Comparison of ENCODE assay signal across 9 cellular contexts in the genomic region with DNA sequence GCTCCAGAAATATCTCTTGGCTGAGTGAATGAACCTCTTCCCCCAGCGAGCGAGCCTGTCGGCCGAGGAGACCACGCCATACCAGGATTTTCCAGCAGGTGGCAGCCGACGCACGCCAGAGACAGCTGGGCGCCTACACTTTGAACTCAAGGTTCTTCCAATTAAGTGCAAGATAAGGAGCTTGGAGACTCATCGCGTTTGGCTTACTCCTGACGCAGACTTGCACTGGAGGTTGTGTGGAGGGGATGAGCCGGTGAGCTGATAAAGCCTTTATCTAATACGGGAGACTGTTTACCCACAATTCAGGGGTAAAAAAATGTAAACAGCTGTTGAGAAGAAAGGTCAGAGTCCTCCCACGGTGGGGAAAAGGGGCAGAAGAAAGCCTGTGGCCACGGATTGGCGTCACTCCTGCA. TPM values are rescaled to one million over a fixed set of nuclear protein-coding genes. Genes with fewer than 3 reads are reported as not detected.
DNase-seq lines count a peak whose midpoint lies in the region; ATAC-seq and TF ChIP-seq lines count a peak whose summit lies in the region.
"Had no signal": no experiment of that assay in that cellular context is flagged by ENCODE, and none has a peak within 500 bp of the region (broad histone marks: within the 10 kb centered on the region; RNA-seq: fewer than 3 reads in every experiment).

No MANE protein-coding gene starts in this region.

- H3K36me3 ChIP-seq in BE2C: no peaks in the 10 kb centered on the region

- CTCF ChIA-PET in activated CD8-positive, alpha-beta T cell treated with anti-CD3 and anti-CD28 coated beads for 36 hours (lab: Charles Lee): interaction anchor here (0.6 to 4.6 kb wide), 38 partner anchors 9 to 1051 kb away, joined by 3 to 64 read pairs (median 4); no protein-coding TSS in a partner anchor

- H3K4me1 Mint-ChIP-seq in activated CD8-positive, alpha-beta T cell treated with anti-CD3 and anti-CD28 coated beads for 36 hours (ENCODE audit: low read depth): no peaks in the 10 kb centered on the region

- H3K27me3 ChIP-seq in BE2C: peaks cover 21% of the 10 kb centered on the region

- H3K4me3 ChIP-seq in BE2C (ENCODE audit: low read depth, low read length): no peak overlapping the region

- no peaks in the 10 kb centered on the region for H3K36me3 Mint-ChIP-seq in activated CD8-positive, alpha-beta T cell treated with anti-CD3 and anti-CD28 coated beads for 36 hours (ENCODE audit: low read depth)
- H3K36me3 Mint-ChIP-seq: IgD-negative memory B cell had no signal

- H3K9me3 Mint-ChIP-seq in activated CD8-positive, alpha-beta T cell treated with anti-CD3 and anti-CD28 coated beads for 36 hours: no peaks in the 10 kb centered on the region
- H3K9me3 Mint-ChIP-seq: IgD-negative memory B cell had no signal

- H3K27me3 Mint-ChIP-seq in activated CD8-positive, alpha-beta T cell treated with anti-CD3 and anti-CD28 coated beads for 36 hours: peaks cover 29% of the 10 kb centered on the region

- intact Hi-C loops in activated CD8-positive, alpha-beta T cell treated with anti-CD3 and anti-CD28 coated beads for 36 hours (cut with micrococcal nuclease): loop anchor here (2.0 to 10.0 kb wide), 2 partner anchors 744 to 958 kb away; no protein-coding TSS in a partner anchor

- no peak overlapping the region for H3K4me3 Mint-ChIP-seq in activated CD8-positive, alpha-beta T cell treated with anti-CD3 and anti-CD28 coated beads for 36 hours

- no peak overlapping the region for H3K27ac Mint-ChIP-seq in activated CD8-positive, alpha-beta T cell treated with anti-CD3 and anti-CD28 coated beads for 36 hours
- H3K27ac Mint-ChIP-seq: IgD-negative memory B cell had no signal

- peak; percentile 73 for ATAC-seq in GM19324 (IDR thresholded peaks at IDR 0.05; ENCODE audit: low FRiP score, unreplicated experiment)
- ATAC-seq in HG03469 (IDR thresholded peaks at IDR 0.05; ENCODE audit: unreplicated experiment): peak; percentile 87
- ATAC-seq in activated CD8-positive, alpha-beta T cell treated with anti-CD3 and anti-CD28 coated beads for 36 hours: peak; percentile 86

- no peaks in the 10 kb centered on the region for H3K9me3 ChIP-seq in BE2C

- DNase-seq in BE2C (peak; percentile 69), NCI-H774 (lab: John Stamatoyannopoulos, UW) (peak; percentile 1), medulla oblongata (ENCODE audit: extremely low spot score) (peak; percentile 75)
- DNase-seq in activated CD8-positive, alpha-beta T cell treated with anti-CD3 and anti-CD28 coated beads for 36 hours: peak; percentile 77
- DNase-seq in effector CD8-positive, alpha-beta T cell (lab: John Stamatoyannopoulos, UW): peak; percentile 43
- DNase-seq in stimulated activated CD8-positive, alpha-beta memory T cell treated with anti-CD3 and anti-CD28 coated beads, Interleukin-12 subunit alpha, Interleukin-12 subunit beta, amount 100 ng/mL, for 4 hours (ENCODE audit: low read depth): peak; percentile 38

- POLR2A ChIA-PET in activated CD8-positive, alpha-beta T cell treated with anti-CD3 and anti-CD28 coated beads for 36 hours (lab: Charles Lee): no interaction called here

- H3K4me1 ChIP-seq in BE2C: no peaks in the 10 kb centered on the region

- peak; percentile 90 for TF ChIP-seq CTCF in BE2C (IDR thresholded peaks at IDR 0.05; ENCODE audit: low read depth, low read length)
- TF ChIP-seq CTCF in activated CD8-positive, alpha-beta T cell treated with anti-CD3 and anti-CD28 coated beads for 36 hours (IDR thresholded peaks at IDR 0.05): peak; percentile 95

RNA-seq across cellular contexts. Expression of a gene that starts 45.9 kb away (rescaled TPM):
- not detected for polyA plus RNA-seq in BE2C (2012; ENCODE audit: insufficient read depth, insufficient read length, low read depth)
- not detected for total RNA-seq in activated CD8-positive, alpha-beta T cell treated with anti-CD3 and anti-CD28 coated beads for 36 hours
- polyA plus RNA-seq: IgD-negative memory B cell had no signal

Comparison
In these comparisons a context has a peak if more than half of its experiments do, and no peak if none do; other contexts are left out.
1. DNase-seq: peak in every context shown above with its lines; median percentile 77 in activated CD8-positive, alpha-beta T cell treated with anti-CD3 and anti-CD28 coated beads for 36 hours; 75 in medulla oblongata; 69 in BE2C; 43 in effector CD8-positive, alpha-beta T cell; 38 in stimulated activated CD8-positive, alpha-beta memory T cell treated with anti-CD3 and anti-CD28 coated beads, Interleukin-12 subunit alpha, Interleukin-12 subunit beta, amount 100 ng/mL, for 4 hours; 1 in NCI-H774.